In the genomic region with DNA sequence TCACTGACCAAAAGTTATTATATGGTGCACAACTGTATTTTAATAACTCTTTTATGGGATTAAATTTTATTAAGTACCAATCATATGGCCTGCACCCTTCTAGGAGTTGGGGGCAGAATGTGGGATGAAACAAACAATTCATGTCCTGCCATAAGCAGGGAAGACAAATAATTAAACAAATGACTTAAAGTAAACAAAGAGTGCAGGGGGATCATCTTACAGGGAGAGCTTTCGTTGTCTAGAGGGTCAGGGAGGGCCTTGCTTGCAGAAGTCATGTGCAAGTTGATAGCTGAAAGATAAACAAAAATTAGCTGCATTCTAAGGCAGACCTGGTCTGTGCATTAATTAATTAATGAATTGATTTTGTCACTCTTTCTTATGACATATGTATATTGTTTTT, we compare ENCODE assay signal across 20 cellular contexts.
"Had no signal": no experiment of that assay in that cellular context is flagged by ENCODE, and none has a peak within 500 bp of the region (broad histone marks: within the 10 kb centered on the region; RNA-seq: fewer than 3 reads in every experiment).

No MANE protein-coding gene starts in this region.

- H3K36me3 Mint-ChIP-seq: activated naive CD4-positive, alpha-beta T cell treated with anti-CD3 and anti-CD28 coated beads, Interleukin-2, amount 50 U/mL, for 24 hours had no signal

- H3K4me1 ChIP-seq: breast epithelium, lower lobe of right lung had no signal

- ATAC-seq: left colon; lower lobe of right lung; sciatic nerve; stimulated activated naive CD8-positive, alpha-beta T cell treated with anti-CD3 and anti-CD28 coated beads, Interleukin-15, amount 100 ng/mL, for 72 hours had no signal

- H3K4me1 Mint-ChIP-seq: activated naive CD4-positive, alpha-beta T cell treated with anti-CD3 and anti-CD28 coated beads, Interleukin-2, amount 50 U/mL, for 24 hours; mesothelial cell of epicardium; stimulated activated naive CD8-positive, alpha-beta T cell treated with anti-CD3 and anti-CD28 coated beads, Interleukin-15, amount 100 ng/mL, for 72 hours had no signal

- DNase-seq: activated CD4-positive, alpha-beta T cell treated with anti-CD3 and anti-CD28 coated beads, Interleukin-2, amount 50 U/mL, for 1 hour; activated CD4-positive, CD25-positive, alpha-beta regulatory T cell treated with anti-CD3 and anti-CD28 coated beads, Interleukin-2, amount 50 U/mL, for 72 hours; activated gamma-delta T cell; cerebellar nuclear complex; cortex of kidney; hypothalamus; islet precursor cell; left colon; lower lobe of right lung; nephron progenitor cell; nucleus accumbens; stimulated activated CD4-positive, alpha-beta T cell treated with anti-CD3 and anti-CD28 coated beads, Interleukin-4, amount 100 ng/mL, for 1 hour; stimulated activated naive CD8-positive, alpha-beta T cell treated with anti-CD3 and anti-CD28 coated beads, Interleukin-15, amount 100 ng/mL, for 72 hours; trophoblast cell had no signal

- H3K27ac ChIP-seq: breast epithelium, lower lobe of right lung, VCaP had no signal

- H3K9me3 Mint-ChIP-seq: activated naive CD4-positive, alpha-beta T cell treated with anti-CD3 and anti-CD28 coated beads, Interleukin-2, amount 50 U/mL, for 24 hours; mesothelial cell of epicardium; nephron progenitor cell; stimulated activated naive CD8-positive, alpha-beta T cell treated with anti-CD3 and anti-CD28 coated beads, Interleukin-15, amount 100 ng/mL, for 72 hours had no signal

- H3K36me3 ChIP-seq: breast epithelium, lower lobe of right lung had no signal

- H3K4me2 ChIP-seq: smooth muscle cell had no signal

- H3K9me3 ChIP-seq: breast epithelium, lower lobe of right lung had no signal

- H3K27me3 ChIP-seq: breast epithelium had no signal

- H3K4me3 ChIP-seq: breast epithelium, lower lobe of right lung, smooth muscle cell had no signal

- H3K27me3 Mint-ChIP-seq: stimulated activated naive CD8-positive, alpha-beta T cell treated with anti-CD3 and anti-CD28 coated beads, Interleukin-15, amount 100 ng/mL, for 72 hours had no signal

- H3K27ac Mint-ChIP-seq: activated naive CD4-positive, alpha-beta T cell treated with anti-CD3 and anti-CD28 coated beads, Interleukin-2, amount 50 U/mL, for 24 hours; mesothelial cell of epicardium; nephron progenitor cell; stimulated activated naive CD8-positive, alpha-beta T cell treated with anti-CD3 and anti-CD28 coated beads, Interleukin-15, amount 100 ng/mL, for 72 hours had no signal

- H3K4me3 Mint-ChIP-seq: activated naive CD4-positive, alpha-beta T cell treated with anti-CD3 and anti-CD28 coated beads, Interleukin-2, amount 50 U/mL, for 24 hours; mesothelial cell of epicardium; nephron progenitor cell; stimulated activated naive CD8-positive, alpha-beta T cell treated with anti-CD3 and anti-CD28 coated beads, Interleukin-15, amount 100 ng/mL, for 72 hours had no signal
